ENCODE assay signal across 17 cellular contexts in genomic region chr5:111869681-111870080, GRCh38.
DNase-seq lines count a peak whose midpoint lies in the region; ATAC-seq, FAIRE-seq and TF ChIP-seq lines count a peak whose summit lies in the region.
"Had no signal": no experiment of that assay in that cellular context is flagged by ENCODE, and none has a peak within 500 bp of the region (broad histone marks: within the 10 kb centered on the region; RNA-seq: fewer than 3 reads in every experiment).

No MANE protein-coding gene starts in this region.

- no peak for TF ChIP-seq EP300 in suprapubic skin (IDR thresholded peaks at IDR 0.05)

- no peaks in the 10 kb centered on the region for H3K36me3 ChIP-seq in suprapubic skin
- H3K36me3 ChIP-seq: HAP-1 had no signal

- no peak for TF ChIP-seq POLR2A in suprapubic skin (IDR thresholded peaks at IDR 0.05)

- WGBS in suprapubic skin: 67% methylated on average over 2 of the region's 2 CpGs

- H3K4me1 Mint-ChIP-seq in glutamatergic neuron (ENCODE audit: low read depth, unreplicated experiment): no peaks in the 10 kb centered on the region

- H3K4me3 ChIP-seq in choroid plexus epithelial cell (ENCODE audit: low read depth, low read length): no peak overlapping the region
- H3K4me3 ChIP-seq in fibroblast of pulmonary artery (replicated peaks; ENCODE audit: low read depth, low read length): no peak overlapping the region
- H3K4me3 ChIP-seq in suprapubic skin: no peak overlapping the region
- H3K4me3 ChIP-seq: HAP-1 had no signal

- no peaks in the 10 kb centered on the region for H3K9me3 ChIP-seq in suprapubic skin
- H3K9me3 ChIP-seq: HAP-1 had no signal

- FAIRE-seq in HTR-8/SVneo (lab: Jason Lieb, UNC): peak; percentile 23
- FAIRE-seq: A204.1 had no signal

- H3K27ac ChIP-seq in suprapubic skin: no peak overlapping the region

- no peak for ATAC-seq in HG03025 (IDR thresholded peaks at IDR 0.05; ENCODE audit: low FRiP score, unreplicated experiment)
- ATAC-seq: Right ventricle myocardium inferior had no signal

- H3K4me3 Mint-ChIP-seq in glutamatergic neuron (ENCODE audit: unreplicated experiment): no peak overlapping the region
- H3K4me3 Mint-ChIP-seq: CD14-positive monocyte had no signal

- DNase-seq in AG20443 (ENCODE audit: low spot score) (peak; percentile 15), HTR-8/SVneo (ENCODE audit: insufficient read length, low spot score) (no peak), choroid plexus epithelial cell (ENCODE audit: low read depth) (peak; percentile 41), fibroblast of pulmonary artery (ENCODE audit: low read depth) (peak; percentile 51), suprapubic skin (ENCODE audit: low spot score in 2 of 2) (no peak), iPS-NIHi11 (ENCODE audit: low spot score) (no peak), glutamatergic neuron (no peak)
- DNase-seq: DMS 273 treated with DMSO at 0.1 percent for 48 hours, KBM-7, NCI-H1048, NCI-H2081 treated with DMSO at 0.1 percent for 48 hours, NCI-H524 treated with DMSO at 0.1 percent for 48 hours had no signal

- H3K27ac Mint-ChIP-seq in glutamatergic neuron (ENCODE audit: unreplicated experiment): no peak overlapping the region
- H3K27ac Mint-ChIP-seq: CD14-positive monocyte had no signal

- TF ChIP-seq CTCF in choroid plexus epithelial cell (conservative IDR thresholded peaks at IDR 0.05; ENCODE audit: low read depth, low read length) (no peak), fibroblast of pulmonary artery (IDR thresholded peaks at IDR 0.05; ENCODE audit: low read length, missing control alignments) (no peak), suprapubic skin (IDR thresholded peaks at IDR 0.05) (no peak), glutamatergic neuron (IDR thresholded peaks at IDR 0.05; ENCODE audit: partially characterized antibody, unreplicated experiment) (no peak)

- H3K4me1 ChIP-seq in suprapubic skin: no peaks in the 10 kb centered on the region
- H3K4me1 ChIP-seq: HAP-1 had no signal

- H3K36me3 Mint-ChIP-seq in glutamatergic neuron (ENCODE audit: unreplicated experiment): no peaks in the 10 kb centered on the region
- H3K36me3 Mint-ChIP-seq: CD14-positive monocyte had no signal

- no peaks in the 10 kb centered on the region for H3K27me3 Mint-ChIP-seq in glutamatergic neuron (ENCODE audit: unreplicated experiment)

- no peaks in the 10 kb centered on the region for H3K27me3 ChIP-seq in suprapubic skin

- H3K9me3 Mint-ChIP-seq in glutamatergic neuron (ENCODE audit: unreplicated experiment): no peaks in the 10 kb centered on the region

Comparison
In these comparisons a context has a peak if more than half of its experiments do, and no peak if none do; other contexts are left out.
1. DNase-seq: peak in AG20443 (single experiment), choroid plexus epithelial cell (single experiment) and fibroblast of pulmonary artery (single experiment); none in HTR-8/SVneo (single experiment), suprapubic skin (0 of 2), iPS-NIHi11 (single experiment) and glutamatergic neuron (single experiment).